Comparison of ENCODE assay signal across 28 cellular contexts in the genomic region with DNA sequence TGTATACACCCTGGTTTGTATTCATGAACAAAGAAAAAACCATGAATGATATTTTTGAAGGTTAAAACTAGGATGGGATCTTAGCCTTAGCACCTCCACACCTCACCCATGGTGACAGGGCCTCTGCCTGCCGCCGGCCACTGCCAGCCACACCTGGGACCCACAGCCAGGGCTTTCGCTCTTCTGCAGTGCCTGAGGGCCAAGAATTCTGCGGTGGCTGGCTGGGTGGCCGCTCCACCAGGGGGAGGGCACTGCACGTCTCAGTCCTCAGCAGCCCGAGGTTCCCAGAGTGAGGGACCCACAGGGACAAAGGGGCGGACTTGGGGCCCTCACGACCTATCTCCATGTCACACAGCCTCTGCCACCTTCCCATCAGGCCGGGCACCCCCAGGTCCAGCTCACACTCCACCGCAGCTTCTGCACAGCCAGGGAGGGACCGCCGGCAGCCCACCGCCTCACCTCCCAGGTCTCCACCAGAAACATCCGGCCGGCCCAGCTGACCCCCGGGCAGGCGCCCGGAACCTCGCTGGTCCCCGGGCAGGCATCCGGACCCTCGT. TPM values are rescaled to one million over a fixed set of nuclear protein-coding genes. Genes with fewer than 3 reads are reported as not detected.
"Had no signal": no experiment of that assay in that cellular context is flagged by ENCODE, and none has a peak within 500 bp of the region (broad histone marks: within the 10 kb centered on the region; RNA-seq: fewer than 3 reads in every experiment).

No MANE protein-coding gene starts in this region.

- H3K27ac ChIP-seq: epithelial cell of prostate, neural progenitor cell, tibial nerve, vagina had no signal

- H3K36me3 Mint-ChIP-seq: memory B cell; natural killer cell treated with Interleukin-12 subunit alpha and Interleukin-12 subunit beta and Interleukin-15 and Interleukin-18, amount 100 ng/mL, for 72 hours; neural progenitor cell had no signal

- H3K9ac ChIP-seq: neural progenitor cell, parathyroid adenoma had no signal

- H3K27ac Mint-ChIP-seq: memory B cell; natural killer cell treated with Interleukin-12 subunit alpha and Interleukin-12 subunit beta and Interleukin-15 and Interleukin-18, amount 100 ng/mL, for 72 hours; neural progenitor cell; stimulated activated naive B cell treated with anti-CD40 and anti-IgM and Interleukin-4, amounts not matched to agents 10 μg/mL and 1 μg/mL and 100 μg/mL, for 72 hours; stimulated activated naive CD8-positive, alpha-beta T cell treated with anti-CD3 and anti-CD28 coated beads, Interleukin-15, amount 100 ng/mL, for 72 hours had no signal

- H3K36me3 ChIP-seq: gastrocnemius medialis, neural progenitor cell, upper lobe of right lung, vagina had no signal

- H3K4me3 ChIP-seq: neural progenitor cell had no signal

- H3K9me3 Mint-ChIP-seq: memory B cell; natural killer cell treated with Interleukin-12 subunit alpha and Interleukin-12 subunit beta and Interleukin-15 and Interleukin-18, amount 100 ng/mL, for 72 hours; neural progenitor cell; stimulated activated naive B cell treated with anti-CD40 and anti-IgM and Interleukin-4, amounts not matched to agents 10 μg/mL and 1 μg/mL and 100 μg/mL, for 72 hours; stimulated activated naive CD8-positive, alpha-beta T cell treated with anti-CD3 and anti-CD28 coated beads, Interleukin-15, amount 100 ng/mL, for 72 hours had no signal

- H3K27me3 Mint-ChIP-seq: memory B cell; natural killer cell treated with Interleukin-12 subunit alpha and Interleukin-12 subunit beta and Interleukin-15 and Interleukin-18, amount 100 ng/mL, for 72 hours; stimulated activated naive B cell treated with anti-CD40 and anti-IgM and Interleukin-4, amounts not matched to agents 10 μg/mL and 1 μg/mL and 100 μg/mL, for 72 hours; stimulated activated naive CD8-positive, alpha-beta T cell treated with anti-CD3 and anti-CD28 coated beads, Interleukin-15, amount 100 ng/mL, for 72 hours had no signal

- ATAC-seq: gastrocnemius medialis; sciatic nerve; stimulated activated naive B cell treated with anti-CD40 and anti-IgM and Interleukin-4, amounts not matched to agents 10 μg/mL and 1 μg/mL and 100 μg/mL, for 72 hours had no signal

- H3K4me1 ChIP-seq: parathyroid adenoma had no signal

- H3K27me3 ChIP-seq: esophagus muscularis mucosa, gastrocnemius medialis, neural progenitor cell, testis, tibial nerve, upper lobe of right lung, vagina had no signal

- H3K4me2 ChIP-seq: neural progenitor cell had no signal

- H3K4me3 Mint-ChIP-seq: memory B cell; natural killer cell treated with Interleukin-12 subunit alpha and Interleukin-12 subunit beta and Interleukin-15 and Interleukin-18, amount 100 ng/mL, for 72 hours; neural progenitor cell had no signal

- H2AFZ ChIP-seq: neural progenitor cell, parathyroid adenoma had no signal

- DNase-seq: effector memory CD4-positive, alpha-beta T cell; gastrocnemius medialis; midbrain; occipital lobe; retina; stimulated activated CD4-positive, alpha-beta T cell treated with anti-CD3 and anti-CD28 coated beads, Interleukin-15, amount 100 ng/mL, for 24 hours; stimulated activated CD4-positive, alpha-beta T cell treated with anti-CD3 and anti-CD28 coated beads, Interleukin-1b, Interleukin-23, amount 100 ng/mL, for 48 hours; stimulated activated CD4-positive, alpha-beta T cell treated with anti-CD3 and anti-CD28 coated beads, Interleukin-4, amount 100 ng/mL, for 24 hours; stimulated activated naive B cell treated with anti-CD40 and anti-IgM and Interleukin-4, amounts not matched to agents 10 μg/mL and 1 μg/mL and 100 μg/mL, for 72 hours; stimulated activated naive CD8-positive, alpha-beta T cell treated with anti-CD3 and anti-CD28 coated beads, Interleukin-15, amount 100 ng/mL, for 72 hours; testis; upper lobe of right lung had no signal

- H3K9me3 ChIP-seq: esophagus muscularis mucosa, gastrocnemius medialis, psoas muscle, spleen, testis, tibial nerve, upper lobe of right lung, vagina had no signal

RNA-seq across cellular contexts. Expression of a gene that starts 7.1 kb away (rescaled TPM):
- total RNA-seq: fibroblast of villous mesenchyme had no signal

RNA-seq across cellular contexts. Expression of a gene that starts 25.1 kb away (rescaled TPM):
- total RNA-seq: esophagus muscularis mucosa; lower leg skin; natural killer cell treated with Interleukin-12 subunit alpha and Interleukin-12 subunit beta and Interleukin-15 and Interleukin-18, amount 100 ng/mL, for 72 hours; psoas muscle; sciatic nerve; skeletal muscle tissue; subcutaneous adipose tissue; tibial nerve; upper lobe of right lung; vagina had no signal
- polyA plus RNA-seq: keratinocyte had no signal
